Comparison of ENCODE assay signal across 10 cellular contexts in genomic region chr21:45747802-45748445, GRCh38.
DNase-seq lines count a peak whose midpoint lies in the region; ATAC-seq, FAIRE-seq and TF ChIP-seq lines count a peak whose summit lies in the region.
"Had no signal": no experiment of that assay in that cellular context is flagged by ENCODE, and none has a peak within 500 bp of the region (broad histone marks: within the 10 kb centered on the region; RNA-seq: fewer than 3 reads in every experiment).

No MANE protein-coding gene starts in this region.

- H3K9me3 Mint-ChIP-seq in endodermal cell = peaks cover 10% of the 10 kb centered on the region
- H3K9me3 Mint-ChIP-seq: memory B cell had no signal

- H3K27ac Mint-ChIP-seq in endodermal cell = peak overlapping the region; percentile 32
- H3K27ac Mint-ChIP-seq: memory B cell had no signal

- H3K4me3 Mint-ChIP-seq in endodermal cell = no peak overlapping the region
- H3K4me3 Mint-ChIP-seq: memory B cell had no signal

- WGBS in endodermal cell (ENCODE audit: insufficient coverage in 1 of 2, insufficient read length in 1 of 2), 2 experiments = 71 to 84% methylated on average over 5 to 18 of the region's 18 CpGs
- no CpG with 5 or more reads among the region's 18 CpGs for WGBS in trophoblast cell (ENCODE audit: extremely low coverage, insufficient coverage, insufficient read length)

- FAIRE-seq in RCC 7860 (lab: Jason Lieb, UNC) = no peak

- H2AFZ ChIP-seq in trophoblast cell (ENCODE audit: insufficient read depth, low read length, poor library complexity) = no peak overlapping the region

- no peak overlapping the region for H3K4me3 ChIP-seq in left ventricle myocardium inferior
- H3K4me3 ChIP-seq in endodermal cell (ENCODE audit: low read length) = no peak overlapping the region
- H3K4me3 ChIP-seq in trophoblast cell (ENCODE audit: low read depth, low read length) = no peak overlapping the region
- H3K4me3 ChIP-seq: BLaER1 treated with 17β-estradiol and CSF1 and Interleukin-3, amounts not matched to agents 10 nM and 100 nM had no signal

- H3K27me3 ChIP-seq in left ventricle myocardium inferior (ENCODE audit: low read depth) = no peaks in the 10 kb centered on the region
- no peaks in the 10 kb centered on the region for H3K27me3 ChIP-seq in endodermal cell (ENCODE audit: control insufficient read depth, insufficient read depth, low read length, poor library complexity, severe bottlenecking)
- no peaks in the 10 kb centered on the region for H3K27me3 ChIP-seq in trophoblast cell (ENCODE audit: insufficient read depth, low read length)
- H3K27me3 ChIP-seq: BLaER1 treated with 17β-estradiol and CSF1 and Interleukin-3, amounts not matched to agents 10 nM and 100 nM had no signal

- H3K27ac ChIP-seq in left ventricle myocardium inferior (replicated peaks) (no peak overlapping the region), endodermal cell (ENCODE audit: low read depth, low read length) (no peak overlapping the region), trophoblast cell (ENCODE audit: low read depth, low read length) (no peak overlapping the region)
- H3K27ac ChIP-seq: BLaER1 treated with 17β-estradiol and CSF1 and Interleukin-3, amounts not matched to agents 10 nM and 100 nM had no signal

- peaks cover 10% of the 10 kb centered on the region for H3K36me3 Mint-ChIP-seq in endodermal cell (ENCODE audit: low read depth)

- no peak overlapping the region for H3K23ac ChIP-seq in trophoblast cell (ENCODE audit: low read length)

- H3K14ac ChIP-seq in trophoblast cell (ENCODE audit: low read length) = no peak overlapping the region

- H3K79me1 ChIP-seq in trophoblast cell (ENCODE audit: low read length) = no peaks in the 10 kb centered on the region

- no peak overlapping the region for H3K18ac ChIP-seq in trophoblast cell (ENCODE audit: low read length)

- H4K8ac ChIP-seq in trophoblast cell (ENCODE audit: low read depth, low read length) = no peak overlapping the region

- H3K4me1 Mint-ChIP-seq in endodermal cell = no peaks in the 10 kb centered on the region
- H3K4me1 Mint-ChIP-seq: memory B cell had no signal

- H3K79me2 ChIP-seq in trophoblast cell (ENCODE audit: control insufficient read depth, insufficient read depth, low read length, poor library complexity) = no peaks in the 10 kb centered on the region

- TF ChIP-seq CTCF in left ventricle myocardium inferior (IDR thresholded peaks at IDR 0.05; ENCODE audit: borderline replicate concordance) = no peak
- no peak for TF ChIP-seq CTCF in endodermal cell (conservative IDR thresholded peaks at IDR 0.05)

- H2BK12ac ChIP-seq in trophoblast cell (ENCODE audit: low read length) = no peak overlapping the region

- H3K36me3 ChIP-seq in left ventricle myocardium inferior (no peaks in the 10 kb centered on the region), endodermal cell (ENCODE audit: control insufficient read depth, insufficient read depth, low read length) (no peaks in the 10 kb centered on the region), trophoblast cell (ENCODE audit: control insufficient read depth in 1 of 2, insufficient read depth in 2 of 2, low read length in 2 of 2) (no peaks in the 10 kb centered on the region)

- H3K27me3 Mint-ChIP-seq in endodermal cell (ENCODE audit: insufficient read depth) = no peaks in the 10 kb centered on the region
- H3K27me3 Mint-ChIP-seq: memory B cell had no signal

- no peak overlapping the region for H4K12ac ChIP-seq in trophoblast cell (ENCODE audit: low read depth, low read length)

- H3K9ac ChIP-seq in endodermal cell (ENCODE audit: extremely low read depth, low read length, poor library complexity, severe bottlenecking) = no peak overlapping the region
- H3K9ac ChIP-seq in trophoblast cell (ENCODE audit: low read length) = no peak overlapping the region
- H3K9ac ChIP-seq: BLaER1 treated with 17β-estradiol and CSF1 and Interleukin-3, amounts not matched to agents 10 nM and 100 nM had no signal

- DNase-seq in left cardiac atrium (peak; percentile 44), left ventricle myocardium inferior (no peak), NCI-H510A treated with DMSO at 0.1 percent for 48 hours (lab: John Stamatoyannopoulos, UW) (peak; percentile 52), endodermal cell (no peak), superior temporal gyrus (ENCODE audit: extremely low spot score) (peak; percentile 42), GDM1 (lab: John Stamatoyannopoulos, UW) (no peak), trophoblast cell (no peak), RCC 7860 (ENCODE audit: low spot score) (no peak)

- H2BK5ac ChIP-seq in trophoblast cell (ENCODE audit: low read depth, low read length, poor library complexity) = no peak overlapping the region

- H2AK5ac ChIP-seq in trophoblast cell (ENCODE audit: low read length) = no peak overlapping the region

- H3K9me3 ChIP-seq in left ventricle myocardium inferior (replicated peaks) = no peaks in the 10 kb centered on the region
- no peaks in the 10 kb centered on the region for H3K9me3 ChIP-seq in endodermal cell (ENCODE audit: control insufficient read depth, low read length)
- peaks cover 8% of the 10 kb centered on the region for H3K9me3 ChIP-seq in trophoblast cell (ENCODE audit: insufficient read depth, low read depth, low read length)

- no peaks in the 10 kb centered on the region for H3K4me1 ChIP-seq in left ventricle myocardium inferior
- H3K4me1 ChIP-seq in endodermal cell (ENCODE audit: control insufficient read depth, insufficient read depth, low read length) = no peaks in the 10 kb centered on the region
- H3K4me1 ChIP-seq in trophoblast cell (ENCODE audit: control insufficient read depth in 1 of 2, insufficient read depth in 2 of 2, low read length in 2 of 2) = no peaks in the 10 kb centered on the region

- no peak overlapping the region for H3K4ac ChIP-seq in trophoblast cell (ENCODE audit: low read depth, low read length)

- H4K91ac ChIP-seq in trophoblast cell (ENCODE audit: low read depth, low read length) = no peak overlapping the region

- H3K4me2 ChIP-seq in trophoblast cell (ENCODE audit: low read length) = no peak overlapping the region

- intact Hi-C loops in left cardiac atrium (cut with DNase I) = no loop called here
- intact Hi-C loops in left ventricle myocardium inferior (cut with micrococcal nuclease) = no loop called here

- H2BK120ac ChIP-seq in trophoblast cell (ENCODE audit: insufficient read depth, low read length, poor library complexity) = no peak overlapping the region

- ATAC-seq in left cardiac atrium = peak; percentile 88 to 98

Comparison
In these comparisons a context has a peak if more than half of its experiments do, and no peak if none do; other contexts are left out.
1. DNase-seq: peak in left cardiac atrium (single experiment), NCI-H510A treated with DMSO at 0.1 percent for 48 hours (single experiment) and superior temporal gyrus (single experiment); none in left ventricle myocardium inferior (single experiment), endodermal cell (single experiment), GDM1 (single experiment), trophoblast cell (0 of 2) and RCC 7860 (single experiment).